ENCODE assay signal across 24 cellular contexts in genomic region chr4:153501578-153501977, GRCh38. TPM values are rescaled to one million over a fixed set of nuclear protein-coding genes. Genes with fewer than 3 reads are reported as not detected.
A peak's percentile ranks its signal among the peaks of the same experiment; 100 is the strongest.
DNase-seq lines count a peak whose midpoint lies in the region; ATAC-seq and TF ChIP-seq lines count a peak whose summit lies in the region.
"Had no signal": no experiment of that assay in that cellular context is flagged by ENCODE, and none has a peak within 500 bp of the region (broad histone marks: within the 10 kb centered on the region; RNA-seq: fewer than 3 reads in every experiment).

No MANE protein-coding gene starts in this region.

- H3K9me3 ChIP-seq in OCI-LY1 (ENCODE audit: low read length) (no peaks in the 10 kb centered on the region), psoas muscle (no peaks in the 10 kb centered on the region)
- H3K9me3 ChIP-seq: A549, BE2C had no signal

- 0 out of 2 replicates have a peak, but pooled peaks cover 3% of the 10 kb centered on the region for H3F3A ChIP-seq in OCI-LY1 (ENCODE audit: insufficient read depth, low read length)

- no peaks in the 10 kb centered on the region for H3K9me2 ChIP-seq in OCI-LY1 (ENCODE audit: low read depth, low read length)

- peaks cover 98% of the 10 kb centered on the region for H3K79me2 ChIP-seq in OCI-LY1 (ENCODE audit: insufficient read depth, low read length)

- H3K4me3 ChIP-seq in OCI-LY1 (ENCODE audit: low read depth, low read length, poor library complexity, severe bottlenecking) (no peak overlapping the region), psoas muscle (no peak overlapping the region)
- H3K4me3 ChIP-seq: A549, lung, SK-N-MC, skin epidermis had no signal

- no peaks in the 10 kb centered on the region for H3K27me3 ChIP-seq in OCI-LY1 (ENCODE audit: insufficient read depth, low read length)
- no peaks in the 10 kb centered on the region for H3K27me3 ChIP-seq in psoas muscle (ENCODE audit: insufficient read depth in 3 of 3, low read length in 2 of 3)
- H3K27me3 ChIP-seq: BE2C had no signal

- WGBS in psoas muscle, 3 donors: 86 to 100% (median 86%) methylated on average over 1 of the region's 1 CpG

- peaks cover 93% of the 10 kb centered on the region for H3K4me1 Mint-ChIP-seq in activated T-cell treated with anti-CD3 and anti-CD28 coated beads, Interleukin-2, amount 50 U/mL, for 72 hours (ENCODE audit: low read depth)
- peaks cover 63% of the 10 kb centered on the region for H3K4me1 Mint-ChIP-seq in activated naive CD8-positive, alpha-beta T cell treated with anti-CD3 and anti-CD28 coated beads, Interleukin-2, amount 10 ng/mL, durations not matched to agents 7 days and 5 days

- H3K36me3 ChIP-seq in OCI-LY1 (ENCODE audit: insufficient read depth, low read length) (peaks cover 92% of the 10 kb centered on the region), psoas muscle (ENCODE audit: insufficient read depth in 1 of 2, low read depth in 1 of 2) (no peaks in the 10 kb centered on the region)
- H3K36me3 ChIP-seq: BE2C had no signal

- peaks cover 14 to 32% of the 10 kb centered on the region in 2 donors for H3K36me3 Mint-ChIP-seq in activated T-cell treated with anti-CD3 and anti-CD28 coated beads, Interleukin-2, amount 50 U/mL, for 72 hours (ENCODE audit: insufficient read depth in 2 of 2)
- H3K36me3 Mint-ChIP-seq in activated naive CD8-positive, alpha-beta T cell treated with anti-CD3 and anti-CD28 coated beads, Interleukin-2, amount 10 ng/mL, durations not matched to agents 7 days and 5 days: peaks cover 39% of the 10 kb centered on the region

- no peaks in the 10 kb centered on the region for H3K27me3 Mint-ChIP-seq in activated T-cell treated with anti-CD3 and anti-CD28 coated beads, Interleukin-2, amount 50 U/mL, for 72 hours (ENCODE audit: low read depth)
- no peaks in the 10 kb centered on the region for H3K27me3 Mint-ChIP-seq in activated naive CD8-positive, alpha-beta T cell treated with anti-CD3 and anti-CD28 coated beads, Interleukin-2, amount 10 ng/mL, durations not matched to agents 7 days and 5 days
- H3K27me3 Mint-ChIP-seq: central memory CD8-positive, alpha-beta T cell had no signal

- H3K9ac ChIP-seq in OCI-LY1 (ENCODE audit: low read length): no peak overlapping the region

- ATAC-seq in activated T-cell treated with anti-CD3 and anti-CD28 coated beads, Interleukin-2, amount 50 U/mL, for 72 hours (replicated peaks in 1 of 2): no peak
- ATAC-seq in activated naive CD8-positive, alpha-beta T cell treated with anti-CD3 and anti-CD28 coated beads, Interleukin-2, amount 10 ng/mL, durations not matched to agents 7 days and 5 days (ENCODE audit: low read depth): no peak
- ATAC-seq in psoas muscle (no peak), sciatic nerve (no peak)
- ATAC-seq: A549; HepG2; stimulated activated effector memory CD8-positive, alpha-beta T cell treated with anti-CD3 and anti-CD28 coated beads, Interleukin-12 subunit alpha, Interleukin-12 subunit beta, amount 100 ng/mL, for 72 hours had no signal

- H3K9me3 Mint-ChIP-seq in activated T-cell treated with anti-CD3 and anti-CD28 coated beads, Interleukin-2, amount 50 U/mL, for 72 hours: peaks cover 0 to 3% of the 10 kb centered on the region in 2 donors
- H3K9me3 Mint-ChIP-seq in activated naive CD8-positive, alpha-beta T cell treated with anti-CD3 and anti-CD28 coated beads, Interleukin-2, amount 10 ng/mL, durations not matched to agents 7 days and 5 days: peaks cover 2% of the 10 kb centered on the region
- H3K9me3 Mint-ChIP-seq: central memory CD8-positive, alpha-beta T cell; stimulated activated effector memory CD8-positive, alpha-beta T cell treated with anti-CD3 and anti-CD28 coated beads, Interleukin-12 subunit alpha, Interleukin-12 subunit beta, amount 100 ng/mL, for 72 hours had no signal

- H3K4me1 ChIP-seq in OCI-LY1 (ENCODE audit: insufficient read depth, low read length, severe bottlenecking): peaks cover 25% of the 10 kb centered on the region
- H3K4me1 ChIP-seq in psoas muscle: peaks cover 62% of the 10 kb centered on the region
- H3K4me1 ChIP-seq: BE2C had no signal

- H4K20me1 ChIP-seq in OCI-LY1 (ENCODE audit: insufficient read depth, low read length): peaks cover 9% of the 10 kb centered on the region

- no peak overlapping the region for H3K4me3 Mint-ChIP-seq in activated T-cell treated with anti-CD3 and anti-CD28 coated beads, Interleukin-2, amount 50 U/mL, for 72 hours
- no peak overlapping the region for H3K4me3 Mint-ChIP-seq in activated naive CD8-positive, alpha-beta T cell treated with anti-CD3 and anti-CD28 coated beads, Interleukin-2, amount 10 ng/mL, durations not matched to agents 7 days and 5 days
- H3K4me3 Mint-ChIP-seq: central memory CD8-positive, alpha-beta T cell; stimulated activated effector memory CD8-positive, alpha-beta T cell treated with anti-CD3 and anti-CD28 coated beads, Interleukin-12 subunit alpha, Interleukin-12 subunit beta, amount 100 ng/mL, for 72 hours had no signal

- POLR2A ChIA-PET in activated naive CD8-positive, alpha-beta T cell treated with anti-CD3 and anti-CD28 coated beads, Interleukin-2, amount 10 ng/mL, durations not matched to agents 7 days and 5 days (lab: Charles Lee): interaction anchor here (0.9 to 1.0 kb wide), 2 partner anchors 20 to 62 kb away, joined by 4 read pairs; no protein-coding TSS in a partner anchor

- peak overlapping the region; percentile 31 for H3K27ac Mint-ChIP-seq in activated T-cell treated with anti-CD3 and anti-CD28 coated beads, Interleukin-2, amount 50 U/mL, for 72 hours
- H3K27ac Mint-ChIP-seq in activated naive CD8-positive, alpha-beta T cell treated with anti-CD3 and anti-CD28 coated beads, Interleukin-2, amount 10 ng/mL, durations not matched to agents 7 days and 5 days: peak overlapping the region; percentile 13

- no peak overlapping the region for H2AFZ ChIP-seq in OCI-LY1 (ENCODE audit: low read length)

- intact Hi-C loops in psoas muscle (cut with DNase I) (no loop called here), sciatic nerve (cut with DNase I) (no loop called here)

- H3K4me2 ChIP-seq in OCI-LY1 (ENCODE audit: low read length): no peak overlapping the region
- H3K4me2 ChIP-seq: A549 had no signal

- no peak for DNase-seq in activated T-cell treated with anti-CD3 and anti-CD28 coated beads, Interleukin-2, amount 50 U/mL, for 72 hours
- DNase-seq in activated T-cell treated with anti-CD3 and anti-CD28 coated beads, Interleukin-2, amount 50 U/mL, for 1 hour: no peak
- no peak for DNase-seq in activated naive CD8-positive, alpha-beta T cell treated with anti-CD3 and anti-CD28 coated beads, Interleukin-2, amount 10 ng/mL, durations not matched to agents 7 days and 5 days
- DNase-seq in psoas muscle (no peak), retina (no peak), sciatic nerve (ENCODE audit: low spot score) (no peak), mesenteric fat pad (ENCODE audit: low spot score) (no peak)
- DNase-seq: BE2C, EL, glutamatergic neuron, HCEC 1CT, kidney glomerular epithelial cell, NCI-H1092, NCI-H187 treated with DMSO at 0.1 percent for 48 hours, nucleus accumbens had no signal

- peak overlapping the region; percentile 6 for H3K27ac ChIP-seq in OCI-LY1 (ENCODE audit: low read depth, low read length, poor library complexity, severe bottlenecking)
- peak overlapping the region; percentile 59 for H3K27ac ChIP-seq in psoas muscle
- H3K27ac ChIP-seq: A549, RWPE1, SK-N-MC, skin epidermis had no signal

- TF ChIP-seq CTCF in OCI-LY1 (IDR thresholded peaks at IDR 0.05; ENCODE audit: low read length): no peak
- TF ChIP-seq CTCF in psoas muscle (IDR thresholded peaks at IDR 0.05): no peak

RNA-seq across cellular contexts. Expression of gene TMEM131L, which starts 35.4 kb away (rescaled TPM):
- 10 to 100 TPM; 32.7 to 44.4 TPM for total RNA-seq in activated T-cell treated with anti-CD3 and anti-CD28 coated beads, Interleukin-2, amount 50 U/mL, for 72 hours
- total RNA-seq in activated naive CD8-positive, alpha-beta T cell treated with anti-CD3 and anti-CD28 coated beads, Interleukin-2, amount 10 ng/mL, durations not matched to agents 7 days and 5 days: 10 to 100 TPM; 51.8 to 57.2 TPM
- total RNA-seq in psoas muscle: 10 to 100 TPM in 2 of 4 donors, 1 to 10 TPM in 2; 6.9 to 21.2 (median 11.5) TPM
- polyA plus RNA-seq in psoas muscle: 1 to 10 TPM; 2.1 to 6.7 (median 3.3) TPM
- total RNA-seq in sciatic nerve: 15.2 TPM
- 27.0 TPM for total RNA-seq in mesenteric fat pad
